In the genomic region with DNA sequence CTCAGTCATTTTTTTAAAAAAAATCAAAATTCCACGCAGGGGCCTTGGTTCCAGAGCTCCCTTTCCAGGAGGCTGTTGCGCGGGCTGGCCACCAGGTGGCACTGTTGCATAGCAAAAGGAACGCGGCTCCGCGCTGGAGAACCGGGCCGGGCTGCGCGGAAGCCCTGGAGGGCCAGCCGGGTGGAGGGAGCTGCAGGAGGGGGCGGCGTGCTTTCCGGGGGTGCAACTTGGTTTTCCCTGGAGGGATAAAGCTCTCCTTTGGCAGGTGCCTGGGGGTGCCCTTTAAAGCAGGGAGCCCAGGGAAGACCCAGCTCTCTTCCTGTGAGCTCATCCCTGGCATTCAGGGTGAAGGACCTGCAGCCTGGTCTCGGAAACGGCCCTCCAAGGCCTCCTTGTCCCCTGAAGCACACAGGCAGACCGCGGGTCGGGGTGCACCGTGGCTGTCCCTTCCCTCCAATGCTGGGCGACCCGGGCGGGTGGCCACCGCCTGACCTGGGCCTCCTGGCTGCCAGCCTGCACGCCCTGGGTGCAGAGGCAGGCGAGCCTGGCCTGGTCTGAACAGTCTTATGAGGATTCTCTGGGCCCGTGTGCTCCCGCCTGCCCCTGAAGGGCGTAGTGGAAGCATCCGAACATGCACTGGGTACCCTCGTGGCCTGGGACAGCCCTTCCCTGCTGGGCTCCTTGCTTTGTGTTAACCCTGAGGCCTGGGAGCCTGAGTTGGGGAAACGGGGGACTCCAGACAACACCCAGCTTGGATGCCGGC, we compare ENCODE assay signal across 8 cellular contexts. TPM values are rescaled to one million over a fixed set of nuclear protein-coding genes. Genes with fewer than 3 reads are reported as not detected.
A peak's percentile ranks its signal among the peaks of the same experiment; 100 is the strongest.
DNase-seq lines count a peak whose midpoint lies in the region; ATAC-seq and TF ChIP-seq lines count a peak whose summit lies in the region.

No MANE protein-coding gene starts in this region.

- TF ChIP-seq CTCF in dorsolateral prefrontal cortex (IDR thresholded peaks at IDR 0.05 in 54 of 56, conservative IDR thresholded peaks at IDR 0.05 in 2 of 56; ENCODE audit: low read depth in 1 of 56, partially characterized antibody in 56 of 56): peak; percentile 91 to 99 (median 98)
- TF ChIP-seq CTCF in lung (IDR thresholded peaks at IDR 0.05; ENCODE audit: control extremely low read depth, extremely low read depth): peak; percentile 97

- no peaks in the 10 kb centered on the region for H3K36me3 ChIP-seq in lung (ENCODE audit: control insufficient read depth in 2 of 2, insufficient read depth in 2 of 2, low read length in 2 of 2)

- intact Hi-C loops in dorsolateral prefrontal cortex (cut with DNase I): loop anchor here (2.0 to 5.0 kb wide), 5 partner anchors 42 to 500 kb away; a partner anchor contains a TSS

- DNase-seq in NCI-H2029 (lab: John Stamatoyannopoulos, UW) (peak; percentile 10), NCI-H2029 treated with DMSO at 0.1 percent for 48 hours (lab: John Stamatoyannopoulos, UW) (no peak), NCI-H1105 treated with DMSO at 0.1 percent for 48 hours (lab: John Stamatoyannopoulos, UW) (peak; percentile 50), dorsolateral prefrontal cortex (peak; percentile 69 to 89 (median 80)), lung (ENCODE audit: low spot score) (peak; percentile 80)
- DNase-seq in activated CD4-positive, alpha-beta T cell treated with anti-CD3 and anti-CD28 coated beads, Interleukin-2, amount 50 U/mL, for 48 hours: peak; percentile 75 to 81
- DNase-seq in stimulated activated CD8-positive, alpha-beta memory T cell treated with anti-CD3 and anti-CD28 coated beads, Interleukin-15, amount 100 ng/mL, for 1 hour (ENCODE audit: low read depth): peak; percentile 64

- no peaks in the 10 kb centered on the region for H3K4me1 ChIP-seq in lung (ENCODE audit: control insufficient read depth in 2 of 2, insufficient read depth in 2 of 2, low read length in 2 of 2)

- H3K4me3 ChIP-seq in dorsolateral prefrontal cortex: peak overlapping the region in 14 of 59 donors; percentile 3 to 36 (median 12)
- H3K4me3 ChIP-seq in lung: no peak overlapping the region

- ATAC-seq in lung (ENCODE audit: insufficient read depth, low FRiP score): peak; percentile 82
- no peak for ATAC-seq in GM21529 (IDR thresholded peaks at IDR 0.05; ENCODE audit: unreplicated experiment)

- no peaks in the 10 kb centered on the region for H3K9me3 ChIP-seq in lung (ENCODE audit: control insufficient read depth in 2 of 2, insufficient read depth in 1 of 2, low read length in 1 of 2)

- WGBS in lung, 2 donors: 35 to 39% methylated on average over 34 of the region's 34 CpGs

- H3K27ac ChIP-seq in dorsolateral prefrontal cortex (peak overlapping the region in 2 of 59 donors; percentile 46 to 57), lung (ENCODE audit: low read depth in 1 of 2, low read length in 1 of 2) (no peak overlapping the region)

- H3K27me3 ChIP-seq in dorsolateral prefrontal cortex (peaks cover 0 to 20% (median 0%) of the 10 kb centered on the region in 45 donors), lung (ENCODE audit: control insufficient read depth, insufficient read depth) (no peaks in the 10 kb centered on the region)

RNA-seq across cellular contexts. Expression of a gene that starts 23.4 kb away (rescaled TPM):
- total RNA-seq in dorsolateral prefrontal cortex: under 1 TPM in 1 of 120 experiments, not detected in 119; 0.82 TPM
- not detected for total RNA-seq in lung
- not detected for polyA plus RNA-seq in lung

RNA-seq across cellular contexts. Expression of a gene that starts 31.0 kb away (rescaled TPM):
- total RNA-seq in dorsolateral prefrontal cortex (not detected), lung (not detected)
- not detected for polyA plus RNA-seq in lung

RNA-seq across cellular contexts. Expression of a gene that starts 44.0 kb away (rescaled TPM):
- total RNA-seq in dorsolateral prefrontal cortex (1 to 10 TPM in 1 of 120 experiments, not detected in 119; 1.0 TPM), lung (not detected)
- not detected for polyA plus RNA-seq in lung

RNA-seq across cellular contexts. Expression of a gene that starts 44.7 kb away (rescaled TPM):
- total RNA-seq in dorsolateral prefrontal cortex (not detected), lung (not detected)
- polyA plus RNA-seq in lung: not detected

RNA-seq across cellular contexts. Expression of a gene that starts 54.9 kb away (rescaled TPM):
- total RNA-seq in dorsolateral prefrontal cortex: under 1 TPM in 2 of 120 experiments, not detected in 118; 0.69 to 0.74 TPM
- total RNA-seq in lung: not detected
- under 1 TPM in 1 of 2 donors, not detected in 1; 0.12 TPM for polyA plus RNA-seq in lung
